Comparison of ENCODE assay signal across 26 cellular contexts in genomic region chr7:44696728-44697127, GRCh38.
"Had no signal": no experiment of that assay in that cellular context is flagged by ENCODE, and none has a peak within 500 bp of the region (broad histone marks: within the 10 kb centered on the region; RNA-seq: fewer than 3 reads in every experiment).

No MANE protein-coding gene starts in this region.

- H3K9ac ChIP-seq: parathyroid adenoma had no signal

- H3K27ac ChIP-seq: adrenal gland, hepatocyte, parathyroid adenoma, right lobe of liver, thoracic aorta had no signal

- H3K27me3 Mint-ChIP-seq: activated CD4-positive, alpha-beta memory T cell treated with anti-CD3 and anti-CD28 coated beads, Interleukin-2, amount 10 ng/mL, durations not matched to agents 7 days and 5 days; activated CD4-positive, alpha-beta T cell treated with anti-CD3 and anti-CD28 coated beads, Interleukin-2, amount 10 ng/mL, durations not matched to agents 24 days and 14 days; activated naive CD4-positive, alpha-beta T cell treated with anti-CD3 and anti-CD28 coated beads, Interleukin-2, amount 50 U/mL, for 24 hours; memory B cell; T-cell; type B pancreatic cell had no signal

- H2AFZ ChIP-seq: hepatocyte, parathyroid adenoma had no signal

- H3K4me3 Mint-ChIP-seq: activated CD4-positive, alpha-beta memory T cell treated with anti-CD3 and anti-CD28 coated beads, Interleukin-2, amount 10 ng/mL, durations not matched to agents 7 days and 5 days; activated CD4-positive, alpha-beta T cell treated with anti-CD3 and anti-CD28 coated beads, Interleukin-2, amount 10 ng/mL, durations not matched to agents 24 days and 14 days; activated naive CD4-positive, alpha-beta T cell treated with anti-CD3 and anti-CD28 coated beads, Interleukin-2, amount 50 U/mL, for 24 hours; immature natural killer cell; memory B cell; nephron; T-cell; T-helper 2 cell treated with Interferon-gamma antibody and Interleukin-4, amounts not matched to agents 5 μg/mL and 100 μg/mL, for 36 hours; type B pancreatic cell had no signal

- ATAC-seq: activated CD4-positive, CD25-positive, alpha-beta regulatory T cell treated with anti-CD3 and anti-CD28 coated beads, Interleukin-2, amount 50 U/mL, for 24 hours; left ventricle myocardium superior; right lobe of liver; T-cell had no signal

- H3K9me3 Mint-ChIP-seq: activated CD4-positive, alpha-beta memory T cell treated with anti-CD3 and anti-CD28 coated beads, Interleukin-2, amount 10 ng/mL, durations not matched to agents 7 days and 5 days; activated naive CD4-positive, alpha-beta T cell treated with anti-CD3 and anti-CD28 coated beads, Interleukin-2, amount 50 U/mL, for 24 hours; immature natural killer cell; memory B cell; T-cell; type B pancreatic cell had no signal

- H3K27me3 ChIP-seq: adrenal gland, hepatocyte, right lobe of liver had no signal

- H3K4me1 ChIP-seq: adrenal gland, right lobe of liver had no signal

- DNase-seq: activated CD4-positive, alpha-beta memory T cell treated with anti-CD3 and anti-CD28 coated beads, Interleukin-2, amount 10 ng/mL, durations not matched to agents 7 days and 5 days; activated CD4-positive, alpha-beta T cell treated with anti-CD3 and anti-CD28 coated beads, Interleukin-2, amount 10 ng/mL, durations not matched to agents 24 days and 14 days; activated gamma-delta T cell treated with Interleukin-2 at 50 U/mL for 16 hours; cerebellar nuclear complex; effector CD4-positive, alpha-beta T cell; foreskin melanocyte; glutamatergic neuron; immature natural killer cell; left ventricle myocardium superior; nucleus accumbens; right lobe of liver; stimulated activated CD4-positive, alpha-beta T cell treated with anti-CD3 and anti-CD28 coated beads, Interleukin-2, amount 100 ng/mL, for 24 hours; stimulated activated CD8-positive, alpha-beta memory T cell treated with anti-CD3 and anti-CD28 coated beads, Interleukin-4, amount 100 ng/mL, for 48 hours; stimulated activated naive CD4-positive, alpha-beta T cell; T-cell had no signal

- H3K4me1 Mint-ChIP-seq: activated CD4-positive, alpha-beta memory T cell treated with anti-CD3 and anti-CD28 coated beads, Interleukin-2, amount 10 ng/mL, durations not matched to agents 7 days and 5 days; activated CD4-positive, alpha-beta T cell treated with anti-CD3 and anti-CD28 coated beads, Interleukin-2, amount 10 ng/mL, durations not matched to agents 24 days and 14 days; activated naive CD4-positive, alpha-beta T cell treated with anti-CD3 and anti-CD28 coated beads, Interleukin-2, amount 50 U/mL, for 24 hours; immature natural killer cell; nephron; T-cell had no signal

- H3K4me3 ChIP-seq: adrenal gland, hepatocyte, right lobe of liver, skin epidermis, thoracic aorta had no signal

- H3K9me3 ChIP-seq: adrenal gland, right lobe of liver, thoracic aorta had no signal

- H3K27ac Mint-ChIP-seq: activated CD4-positive, alpha-beta memory T cell treated with anti-CD3 and anti-CD28 coated beads, Interleukin-2, amount 10 ng/mL, durations not matched to agents 7 days and 5 days; activated CD4-positive, alpha-beta T cell treated with anti-CD3 and anti-CD28 coated beads, Interleukin-2, amount 10 ng/mL, durations not matched to agents 24 days and 14 days; activated naive CD4-positive, alpha-beta T cell treated with anti-CD3 and anti-CD28 coated beads, Interleukin-2, amount 50 U/mL, for 24 hours; memory B cell; nephron; T-cell; T-helper 2 cell treated with Interferon-gamma antibody and Interleukin-4, amounts not matched to agents 5 μg/mL and 100 μg/mL, for 36 hours; type B pancreatic cell had no signal

- H3K4me2 ChIP-seq: hepatocyte had no signal
